ENCODE assay signal across 1 cellular context in genomic region chr4:108982359-108982758, GRCh38.
TF ChIP-seq lines count a peak whose summit lies in the region.

No MANE protein-coding gene starts in this region.

TF ChIP-seq in HEK293, 187 proteins besides CTCF, POLR2A, EP300 and RAD21 (continued from another document):
- TF ChIP-seq ZSCAN30 (tag by site-specific recombination; IDR thresholded peaks at IDR 0.05) (peak; percentile 75; the same call in 1 of the 2 replicates), ZBTB44 (tag by site-specific recombination; IDR thresholded peaks at IDR 0.05) (peak; percentile 84), ZNF18 (tag by site-specific recombination; IDR thresholded peaks at IDR 0.05) (peak; percentile 84), ZNF701 (tag by site-specific recombination; IDR thresholded peaks at IDR 0.05) (no peak), SP7 (tag by site-specific recombination; IDR thresholded peaks at IDR 0.05) (no peak)
